In the genomic region with DNA sequence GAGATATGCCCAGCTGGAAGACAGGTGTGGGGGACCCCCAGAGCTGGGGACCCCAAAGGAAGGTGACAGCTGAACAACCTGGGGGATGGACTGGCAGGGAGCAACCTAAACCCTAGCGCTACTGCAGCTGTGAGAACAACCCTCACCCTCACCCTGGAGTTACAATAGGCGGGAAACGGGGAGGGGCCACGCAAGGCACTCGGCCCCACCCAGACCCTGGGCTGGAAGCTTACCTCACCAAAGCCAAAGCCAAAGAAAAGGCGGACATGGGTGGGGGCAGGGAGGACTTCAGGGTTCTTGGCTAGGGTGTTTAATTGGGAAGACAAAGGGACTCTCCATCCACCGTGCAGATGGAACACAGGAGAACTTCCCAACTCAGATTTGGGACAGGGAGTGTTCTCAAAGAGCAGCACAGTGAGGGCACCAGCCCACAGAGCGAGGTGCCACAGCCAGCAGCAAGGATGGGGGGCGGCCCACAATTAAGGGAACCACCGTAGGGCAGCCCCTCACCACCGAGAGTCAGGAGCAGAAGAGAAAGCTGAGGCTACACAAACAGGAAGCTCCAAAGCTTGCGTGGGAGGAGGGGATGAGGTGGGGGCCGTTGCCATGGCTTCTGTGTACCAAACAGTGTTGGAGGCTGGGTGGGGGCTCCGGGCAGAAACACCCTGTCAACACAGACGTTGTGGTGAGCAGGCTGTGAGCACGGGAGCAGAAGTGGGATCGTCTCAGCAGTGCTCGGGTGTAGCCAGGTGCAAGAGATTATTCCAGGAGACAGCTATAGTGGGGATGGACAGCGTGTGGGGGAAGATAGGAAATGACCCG, we compare ENCODE assay signal across 1 cellular context.
TF ChIP-seq lines count a peak whose summit lies in the region.

No MANE protein-coding gene starts in this region.

TF ChIP-seq in PFSK-1, 5 proteins besides CTCF, POLR2A, EP300 and RAD21 (continued from another document):
- TF ChIP-seq, protein P1, sequence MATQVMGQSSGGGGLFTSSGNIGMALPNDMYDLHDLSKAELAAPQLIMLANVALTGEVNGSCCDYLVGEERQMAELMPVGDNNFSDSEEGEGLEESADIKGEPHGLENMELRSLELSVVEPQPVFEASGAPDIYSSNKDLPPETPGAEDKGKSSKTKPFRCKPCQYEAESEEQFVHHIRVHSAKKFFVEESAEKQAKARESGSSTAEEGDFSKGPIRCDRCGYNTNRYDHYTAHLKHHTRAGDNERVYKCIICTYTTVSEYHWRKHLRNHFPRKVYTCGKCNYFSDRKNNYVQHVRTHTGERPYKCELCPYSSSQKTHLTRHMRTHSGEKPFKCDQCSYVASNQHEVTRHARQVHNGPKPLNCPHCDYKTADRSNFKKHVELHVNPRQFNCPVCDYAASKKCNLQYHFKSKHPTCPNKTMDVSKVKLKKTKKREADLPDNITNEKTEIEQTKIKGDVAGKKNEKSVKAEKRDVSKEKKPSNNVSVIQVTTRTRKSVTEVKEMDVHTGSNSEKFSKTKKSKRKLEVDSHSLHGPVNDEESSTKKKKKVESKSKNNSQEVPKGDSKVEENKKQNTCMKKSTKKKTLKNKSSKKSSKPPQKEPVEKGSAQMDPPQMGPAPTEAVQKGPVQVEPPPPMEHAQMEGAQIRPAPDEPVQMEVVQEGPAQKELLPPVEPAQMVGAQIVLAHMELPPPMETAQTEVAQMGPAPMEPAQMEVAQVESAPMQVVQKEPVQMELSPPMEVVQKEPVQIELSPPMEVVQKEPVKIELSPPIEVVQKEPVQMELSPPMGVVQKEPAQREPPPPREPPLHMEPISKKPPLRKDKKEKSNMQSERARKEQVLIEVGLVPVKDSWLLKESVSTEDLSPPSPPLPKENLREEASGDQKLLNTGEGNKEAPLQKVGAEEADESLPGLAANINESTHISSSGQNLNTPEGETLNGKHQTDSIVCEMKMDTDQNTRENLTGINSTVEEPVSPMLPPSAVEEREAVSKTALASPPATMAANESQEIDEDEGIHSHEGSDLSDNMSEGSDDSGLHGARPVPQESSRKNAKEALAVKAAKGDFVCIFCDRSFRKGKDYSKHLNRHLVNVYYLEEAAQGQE (IDR thresholded peaks at IDR 0.05; ENCODE audit: insufficient read depth in 1 of 2, low read depth in 2 of 2, low read length in 2 of 2) = no peak
